In the genomic region with DNA sequence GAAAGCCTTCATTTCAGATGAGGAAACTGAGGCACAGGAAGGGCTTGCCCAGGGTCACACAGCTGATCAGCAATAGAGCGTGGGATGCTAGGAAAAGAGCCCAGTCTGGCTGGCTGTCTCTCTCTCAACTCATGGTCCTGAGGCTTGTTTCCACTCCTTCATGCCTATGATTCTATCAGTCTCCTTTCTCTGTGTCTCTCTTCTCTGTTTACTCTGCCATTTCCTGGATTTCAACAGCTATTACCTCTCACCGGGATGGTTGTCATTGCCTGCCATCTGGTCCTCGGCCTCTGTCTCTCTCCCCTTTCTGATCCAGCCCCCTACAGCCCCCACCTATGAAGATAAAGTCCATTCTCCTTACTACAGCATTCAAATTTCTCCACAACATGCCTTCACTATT, we compare ENCODE assay signal across 12 cellular contexts.
A peak's percentile ranks its signal among the peaks of the same experiment; 100 is the strongest.
DNase-seq lines count a peak whose midpoint lies in the region; ATAC-seq, FAIRE-seq and TF ChIP-seq lines count a peak whose summit lies in the region.
"Had no signal": no experiment of that assay in that cellular context is flagged by ENCODE, and none has a peak within 500 bp of the region (broad histone marks: within the 10 kb centered on the region; RNA-seq: fewer than 3 reads in every experiment).

No MANE protein-coding gene starts in this region.

- BruUV-seq in PC-3 (replicated peaks; lab: Mats Ljungman, UMichigan): no TSS peak

- H3K9me2 ChIP-seq in PC-3 (replicated peaks; ENCODE audit: low read length): no peaks in the 10 kb centered on the region

- POLR2A ChIA-PET in A549 (lab: Yijun Ruan, JAX): no interaction called here
- POLR2A ChIA-PET in PC-3 (lab: Charles Lee; ENCODE audit: unreplicated experiment): no interaction called here

- intact Hi-C loops in PC-3 (cut with micrococcal nuclease): no loop called here
- intact Hi-C loops in esophagus muscularis mucosa (cut with DNase I): no loop called here

- H3K9ac ChIP-seq in PC-3 (ENCODE audit: low read length): no peak overlapping the region

- H3K27ac ChIP-seq in A549 (peak overlapping the region; percentile 85 to 89; a peak in 5 of 6 replicates), PC-3 (ENCODE audit: low read length) (no peak overlapping the region), esophagus muscularis mucosa (replicated peaks in 1 of 4) (peak overlapping the region; percentile 78 to 87 (median 83))

- TF ChIP-seq CTCF in A549 (IDR thresholded peaks at IDR 0.05) (no peak), PC-3 (conservative IDR thresholded peaks at IDR 0.05; ENCODE audit: low read depth, low read length) (no peak), esophagus muscularis mucosa (IDR thresholded peaks at IDR 0.05) (no peak)

- ATAC-seq in A549 (no peak), PC-3 (no peak), GM21825 (IDR thresholded peaks at IDR 0.05; ENCODE audit: unreplicated experiment) (no peak), HG03520 (IDR thresholded peaks at IDR 0.05; ENCODE audit: unreplicated experiment) (no peak)

- no peaks in the 10 kb centered on the region for H3K27me3 ChIP-seq in PC-3 (ENCODE audit: low read length)
- H3K27me3 ChIP-seq in esophagus muscularis mucosa: no peaks in the 10 kb centered on the region
- no peaks in the 10 kb centered on the region for H3K27me3 ChIP-seq in neuron (ENCODE audit: insufficient read depth, low read length)

- 44% methylated on average over 3 of the region's 3 CpGs for WGBS in A549 (ENCODE audit: missing lambda C conversion rate)
- whole genome bisulfite sequencing in esophagus muscularis mucosa: 58% methylated on average over 3 of the region's 3 CpGs

- H2AFZ ChIP-seq in PC-3 (ENCODE audit: low read length) (no peak overlapping the region), neuron (ENCODE audit: low read depth, low read length) (no peak overlapping the region)

- TF ChIP-seq RAD21 in A549 (conservative IDR thresholded peaks at IDR 0.05 in 1 of 2, IDR thresholded peaks at IDR 0.05 in 1 of 2): no peak

- H3K9me3 ChIP-seq in A549 (peaks cover 13% of the 10 kb centered on the region; the same call in 2 of the 3 replicates), PC-3 (ENCODE audit: low read length) (peaks cover 8% of the 10 kb centered on the region), esophagus muscularis mucosa (peaks cover 0 to 12% (median 9%) of the 10 kb centered on the region in 4 donors), neuron (ENCODE audit: low read length) (peaks cover 9% of the 10 kb centered on the region)

- H3K4me3 ChIP-seq in A549 (peak overlapping the region; percentile 65), PC-3 (ENCODE audit: low read length) (0 out of 2 replicates have a peak overlapping the region, but pooled peaks have one; percentile 81), esophagus muscularis mucosa (peak overlapping the region; percentile 48 to 60 (median 52)), neuron (ENCODE audit: low read length) (peak overlapping the region; percentile 70)

- peak overlapping the region; percentile 89 for H3K4me2 ChIP-seq in A549
- peak overlapping the region; percentile 84 for H3K4me2 ChIP-seq in PC-3 (ENCODE audit: low read length)

- H4K20me1 ChIP-seq in PC-3 (ENCODE audit: low read length): no peaks in the 10 kb centered on the region

- no peaks in the 10 kb centered on the region for H3F3A ChIP-seq in PC-3 (ENCODE audit: low read length, unreplicated experiment)

- TF ChIP-seq EP300 in A549 (IDR thresholded peaks at IDR 0.05) (no peak), esophagus muscularis mucosa (IDR thresholded peaks at IDR 0.05) (no peak)

- CTCF ChIA-PET in A549 (lab: Yijun Ruan, JAX) (interaction anchor here (1.0 kb wide), 2 partner anchors 16 to 285 kb away, joined by 3 read pairs; no protein-coding TSS in a partner anchor), PC-3 (lab: Charles Lee) (no interaction called here)

- peaks cover 41% of the 10 kb centered on the region for H3K4me1 ChIP-seq in A549
- peaks cover 13% of the 10 kb centered on the region for H3K4me1 ChIP-seq in PC-3 (ENCODE audit: insufficient read depth, low read length)
- H3K4me1 ChIP-seq in esophagus muscularis mucosa: peaks cover 45 to 72% (median 68%) of the 10 kb centered on the region in 4 donors
- H3K4me1 ChIP-seq in neuron (ENCODE audit: insufficient read depth, low read length): peaks cover 15% of the 10 kb centered on the region

- no peak for TF ChIP-seq POLR2A in A549 (IDR thresholded peaks at IDR 0.05; ENCODE audit: low read length)
- no peak for TF ChIP-seq POLR2A in esophagus muscularis mucosa (IDR thresholded peaks at IDR 0.05; ENCODE audit: low read depth)

- peaks cover 42% of the 10 kb centered on the region for H3K79me2 ChIP-seq in PC-3 (ENCODE audit: low read length)

- DNase-seq in A549 (ENCODE audit: low read depth in 1 of 2, low spot score in 1 of 2) (no peak), PC-3 (no peak), esophagus muscularis mucosa (ENCODE audit: extremely low spot score) (no peak), superior temporal gyrus (ENCODE audit: extremely low spot score) (no peak), mucosa of gallbladder (ENCODE audit: low spot score) (no peak)
- DNase-seq: central memory CD4-positive, alpha-beta T cell; NCI-H187 treated with DMSO at 0.1 percent for 48 hours; stimulated activated CD4-positive, alpha-beta T cell treated with anti-CD3 and anti-CD28 coated beads, Interleukin-1b, Interleukin-23, amount 100 ng/mL, for 48 hours had no signal

- peaks cover 25% of the 10 kb centered on the region for H3K36me3 ChIP-seq in PC-3 (ENCODE audit: low read depth, low read length)
- H3K36me3 ChIP-seq in esophagus muscularis mucosa: peaks cover 0 to 20% (median 6%) of the 10 kb centered on the region in 4 donors
- no peaks in the 10 kb centered on the region for H3K36me3 ChIP-seq in neuron (ENCODE audit: insufficient read depth, low read length)

- FAIRE-seq in A549 (lab: Jason Lieb, UNC): no peak
- FAIRE-seq: islet of Langerhans had no signal

TF ChIP-seq in A549, 52 proteins besides CTCF, POLR2A, EP300 and RAD21:
- no peak for TF ChIP-seq ZSCAN20 (CRISPR knock-in tag; IDR thresholded peaks at IDR 0.05)
- no peak for TF ChIP-seq ZNF302 (CRISPR knock-in tag; IDR thresholded peaks at IDR 0.05)
- no peak for TF ChIP-seq TP53 (CRISPR knock-in tag; IDR thresholded peaks at IDR 0.05)
- no peak for TF ChIP-seq RARB (CRISPR knock-in tag; IDR thresholded peaks at IDR 0.05)
- TF ChIP-seq, protein P1, sequence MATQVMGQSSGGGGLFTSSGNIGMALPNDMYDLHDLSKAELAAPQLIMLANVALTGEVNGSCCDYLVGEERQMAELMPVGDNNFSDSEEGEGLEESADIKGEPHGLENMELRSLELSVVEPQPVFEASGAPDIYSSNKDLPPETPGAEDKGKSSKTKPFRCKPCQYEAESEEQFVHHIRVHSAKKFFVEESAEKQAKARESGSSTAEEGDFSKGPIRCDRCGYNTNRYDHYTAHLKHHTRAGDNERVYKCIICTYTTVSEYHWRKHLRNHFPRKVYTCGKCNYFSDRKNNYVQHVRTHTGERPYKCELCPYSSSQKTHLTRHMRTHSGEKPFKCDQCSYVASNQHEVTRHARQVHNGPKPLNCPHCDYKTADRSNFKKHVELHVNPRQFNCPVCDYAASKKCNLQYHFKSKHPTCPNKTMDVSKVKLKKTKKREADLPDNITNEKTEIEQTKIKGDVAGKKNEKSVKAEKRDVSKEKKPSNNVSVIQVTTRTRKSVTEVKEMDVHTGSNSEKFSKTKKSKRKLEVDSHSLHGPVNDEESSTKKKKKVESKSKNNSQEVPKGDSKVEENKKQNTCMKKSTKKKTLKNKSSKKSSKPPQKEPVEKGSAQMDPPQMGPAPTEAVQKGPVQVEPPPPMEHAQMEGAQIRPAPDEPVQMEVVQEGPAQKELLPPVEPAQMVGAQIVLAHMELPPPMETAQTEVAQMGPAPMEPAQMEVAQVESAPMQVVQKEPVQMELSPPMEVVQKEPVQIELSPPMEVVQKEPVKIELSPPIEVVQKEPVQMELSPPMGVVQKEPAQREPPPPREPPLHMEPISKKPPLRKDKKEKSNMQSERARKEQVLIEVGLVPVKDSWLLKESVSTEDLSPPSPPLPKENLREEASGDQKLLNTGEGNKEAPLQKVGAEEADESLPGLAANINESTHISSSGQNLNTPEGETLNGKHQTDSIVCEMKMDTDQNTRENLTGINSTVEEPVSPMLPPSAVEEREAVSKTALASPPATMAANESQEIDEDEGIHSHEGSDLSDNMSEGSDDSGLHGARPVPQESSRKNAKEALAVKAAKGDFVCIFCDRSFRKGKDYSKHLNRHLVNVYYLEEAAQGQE (IDR thresholded peaks at IDR 0.05): no peak
